Comparison of ENCODE assay signal across 20 cellular contexts in genomic region chr7:151590071-151590800, GRCh38.
DNase-seq lines count a peak whose midpoint lies in the region; ATAC-seq, FAIRE-seq and TF ChIP-seq lines count a peak whose summit lies in the region.
"Had no signal": no experiment of that assay in that cellular context is flagged by ENCODE, and none has a peak within 500 bp of the region (broad histone marks: within the 10 kb centered on the region; RNA-seq: fewer than 3 reads in every experiment).

No MANE protein-coding gene starts in this region.

- H3K36me3 ChIP-seq in BLaER1 (peaks cover 56% of the 10 kb centered on the region), endothelial cell of umbilical vein (ENCODE audit: control insufficient read depth in 2 of 2, extremely low read depth in 1 of 2, insufficient read depth in 2 of 2, low read length in 2 of 2) (peaks cover 0 to 2% of the 10 kb centered on the region in 2 experiments), esophagus squamous epithelium (peaks cover 0 to 51% (median 0%) of the 10 kb centered on the region in 3 donors)

- no peaks in the 10 kb centered on the region for H3K9me1 ChIP-seq in endothelial cell of umbilical vein (replicated peaks; ENCODE audit: control insufficient read depth, extremely low read depth, insufficient read depth, low read length)

- no peak for TF ChIP-seq CTCF in endothelial cell of umbilical vein (IDR thresholded peaks at IDR 0.05; ENCODE audit: extremely low read depth in 1 of 2, insufficient read depth in 1 of 2, low read depth in 1 of 2, low read length in 2 of 2)
- no peak for TF ChIP-seq CTCF in esophagus squamous epithelium (IDR thresholded peaks at IDR 0.05)
- no peak for TF ChIP-seq CTCF in omental fat pad (IDR thresholded peaks at IDR 0.05)

- BruUV-seq in endothelial cell of umbilical vein (replicated peaks; lab: Mats Ljungman, UMichigan) = no TSS peak

- DNase-seq in endothelial cell of umbilical vein (ENCODE audit: low read depth, low spot score) (peak; percentile 49), esophagus squamous epithelium (lab: John Stamatoyannopoulos, UW) (no peak), omental fat pad (ENCODE audit: low spot score) (no peak), CD1c-positive myeloid dendritic cell (ENCODE audit: extremely low spot score) (no peak)
- DNase-seq: activated naive CD8-positive, alpha-beta T cell treated with anti-CD3 and anti-CD28 coated beads for 36 hours; lower lobe of right lung; MV-4-11; naive B cell; NCI-H187 treated with DMSO at 0.1 percent for 48 hours; pancreas; SK-N-SH; stimulated activated CD4-positive, alpha-beta T cell treated with anti-CD3 and anti-CD28 coated beads, Interleukin-2, amount 100 ng/mL, for 24 hours had no signal

- no peaks in the 10 kb centered on the region for H3K9me3 ChIP-seq in BLaER1
- H3K9me3 ChIP-seq in endothelial cell of umbilical vein (replicated peaks; ENCODE audit: control insufficient read depth, insufficient read depth, low read length) = no peaks in the 10 kb centered on the region
- H3K9me3 ChIP-seq in esophagus squamous epithelium = no peaks in the 10 kb centered on the region
- H3K9me3 ChIP-seq: lower lobe of right lung, pancreas, SK-N-SH had no signal

- peak; percentile 94 for ATAC-seq in GM21529 (IDR thresholded peaks at IDR 0.05; ENCODE audit: unreplicated experiment)
- peak; percentile 93 for ATAC-seq in HG03280 (IDR thresholded peaks at IDR 0.05; ENCODE audit: unreplicated experiment)
- ATAC-seq in omental fat pad (ENCODE audit: low FRiP score) = no peak
- ATAC-seq in GM21528 (IDR thresholded peaks at IDR 0.05; ENCODE audit: low FRiP score, unreplicated experiment) = no peak
- ATAC-seq: GM23338 had no signal

- H3K27me3 ChIP-seq in BLaER1 (no peaks in the 10 kb centered on the region), endothelial cell of umbilical vein (ENCODE audit: control insufficient read depth in 2 of 2, insufficient read depth in 2 of 2, low read length in 2 of 2) (no peaks in the 10 kb centered on the region), esophagus squamous epithelium (no peaks in the 10 kb centered on the region)
- H3K27me3 ChIP-seq: pancreas had no signal

- no peak for TF ChIP-seq POLR2A in endothelial cell of umbilical vein (IDR thresholded peaks at IDR 0.05; ENCODE audit: low read depth, low read length)
- TF ChIP-seq POLR2A in esophagus squamous epithelium (IDR thresholded peaks at IDR 0.05) = no peak

- H3K9ac ChIP-seq in BLaER1 (no peak overlapping the region), endothelial cell of umbilical vein (replicated peaks; ENCODE audit: extremely low read depth, insufficient read depth, low read length) (no peak overlapping the region)
- H3K9ac ChIP-seq: SK-N-SH had no signal

- FAIRE-seq in endothelial cell of umbilical vein (lab: Jason Lieb, UNC) = no peak
- FAIRE-seq: colon, islet of Langerhans, pancreas, urothelium cell line had no signal

- H3K4me3 ChIP-seq in BLaER1 = no peak overlapping the region
- no peak overlapping the region for H3K4me3 ChIP-seq in endothelial cell of umbilical vein (replicated peaks in 1 of 3; ENCODE audit: insufficient read depth in 1 of 3, low read depth in 1 of 3, low read length in 3 of 3)
- H3K4me3 ChIP-seq in esophagus squamous epithelium = no peak overlapping the region
- H3K4me3 ChIP-seq: GM23338, lower lobe of right lung, pancreas had no signal

- H2AFZ ChIP-seq in endothelial cell of umbilical vein (ENCODE audit: low read depth, low read length) = no peak overlapping the region
- H2AFZ ChIP-seq: GM23338 had no signal

- peaks cover 21% of the 10 kb centered on the region for H3K79me2 ChIP-seq in endothelial cell of umbilical vein (ENCODE audit: control insufficient read depth, insufficient read depth, low read length)

- CTCF ChIA-PET in endothelial cell of umbilical vein (lab: Charles Lee) = interaction anchor here (0.5 to 1.7 kb wide), 4 partner anchors 13 to 162 kb away, joined by 3 to 5 read pairs (median 4); no protein-coding TSS in a partner anchor

- intact Hi-C loops in endothelial cell of umbilical vein (cut with micrococcal nuclease) (loop anchor here (5.0 kb wide), 1 partner anchor 97 kb away; no protein-coding TSS in a partner anchor), esophagus squamous epithelium (cut with DNase I) (no loop called here)

- POLR2A ChIA-PET in endothelial cell of umbilical vein (lab: Charles Lee) = interaction anchor here (0.6 kb wide), 1 partner anchor 33 kb away, joined by 3 read pairs; no protein-coding TSS in a partner anchor

- H3K4me2 ChIP-seq in BLaER1 (peak overlapping the region; percentile 26), endothelial cell of umbilical vein (ENCODE audit: insufficient read depth, low read length) (no peak overlapping the region)
- H3K4me2 ChIP-seq: GM23338, SK-N-SH had no signal

- H4K20me1 ChIP-seq in BLaER1 = 0 out of 2 replicates have a peak, but pooled peaks cover 16% of the 10 kb centered on the region
- H4K20me1 ChIP-seq in endothelial cell of umbilical vein (replicated peaks; ENCODE audit: control insufficient read depth, extremely low read depth, insufficient read depth, low read length) = no peaks in the 10 kb centered on the region

- WGBS in esophagus squamous epithelium, 2 donors = 79 to 90% methylated on average over 7 to 9 of the region's 12 CpGs

- H3K4me1 ChIP-seq in BLaER1 = peaks cover 32% of the 10 kb centered on the region
- H3K4me1 ChIP-seq in endothelial cell of umbilical vein (ENCODE audit: control insufficient read depth, extremely low read depth, insufficient read depth, low read length) = peaks cover 47% of the 10 kb centered on the region
- H3K4me1 ChIP-seq in esophagus squamous epithelium = peaks cover 0 to 25% (median 0%) of the 10 kb centered on the region in 3 donors
- H3K4me1 ChIP-seq: lower lobe of right lung, pancreas had no signal

- H3K27ac ChIP-seq in BLaER1 (no peak overlapping the region), endothelial cell of umbilical vein (ENCODE audit: insufficient read depth, low read depth, low read length) (no peak overlapping the region), esophagus squamous epithelium (no peak overlapping the region)
- H3K27ac ChIP-seq: lower lobe of right lung, pancreas had no signal

- dilution Hi-C loops in endothelial cell of umbilical vein (cut with MboI; ENCODE audit: extremely low pct_ligation_motif_present, low sequenced_read_pairs) = no loop called here

TF ChIP-seq in endothelial cell of umbilical vein, 7 proteins besides CTCF, POLR2A, EP300 and RAD21:
- no peak for TF ChIP-seq GATA2 (IDR thresholded peaks at IDR 0.05; ENCODE audit: insufficient read depth, insufficient read length, low read depth, low read length)
- TF ChIP-seq JUN (IDR thresholded peaks at IDR 0.05; ENCODE audit: borderline replicate concordance, insufficient read depth, insufficient read length, low read depth) = no peak
- no peak for TF ChIP-seq MAX (IDR thresholded peaks at IDR 0.05; ENCODE audit: insufficient read depth, insufficient read length)
- TF ChIP-seq FOS (IDR thresholded peaks at IDR 0.05; ENCODE audit: borderline replicate concordance, insufficient read depth, low read length) = no peak
- no peak for TF ChIP-seq EZH2 (IDR thresholded peaks at IDR 0.05; ENCODE audit: borderline replicate concordance, low read depth, low read length, severe bottlenecking)
- no peak for TF ChIP-seq POLR2AphosphoS5 (IDR thresholded peaks at IDR 0.05; ENCODE audit: insufficient read depth, low read depth, low read length)
- TF ChIP-seq MYC (IDR thresholded peaks at IDR 0.05; ENCODE audit: low read depth, low read length) = no peak
TF ChIP-seq in endothelial cell of umbilical vein: peak in this region for 0.

Comparison
In these comparisons a context has a peak if more than half of its experiments do, and no peak if none do; other contexts are left out.
1. ATAC-seq: peak in GM21529 (single experiment) and HG03280 (single experiment); none in omental fat pad (single experiment) and GM21528 (single experiment).